In genomic region chr10:50392426-50392825, GRCh38 we compare ENCODE assay signal across 1 cellular context.
TF ChIP-seq lines count a peak whose summit lies in the region.

No MANE protein-coding gene starts in this region.

TF ChIP-seq in HepG2, 621 proteins besides CTCF, POLR2A, EP300 and RAD21 (continued from another document and continues in another):
- TF ChIP-seq, protein P1, sequence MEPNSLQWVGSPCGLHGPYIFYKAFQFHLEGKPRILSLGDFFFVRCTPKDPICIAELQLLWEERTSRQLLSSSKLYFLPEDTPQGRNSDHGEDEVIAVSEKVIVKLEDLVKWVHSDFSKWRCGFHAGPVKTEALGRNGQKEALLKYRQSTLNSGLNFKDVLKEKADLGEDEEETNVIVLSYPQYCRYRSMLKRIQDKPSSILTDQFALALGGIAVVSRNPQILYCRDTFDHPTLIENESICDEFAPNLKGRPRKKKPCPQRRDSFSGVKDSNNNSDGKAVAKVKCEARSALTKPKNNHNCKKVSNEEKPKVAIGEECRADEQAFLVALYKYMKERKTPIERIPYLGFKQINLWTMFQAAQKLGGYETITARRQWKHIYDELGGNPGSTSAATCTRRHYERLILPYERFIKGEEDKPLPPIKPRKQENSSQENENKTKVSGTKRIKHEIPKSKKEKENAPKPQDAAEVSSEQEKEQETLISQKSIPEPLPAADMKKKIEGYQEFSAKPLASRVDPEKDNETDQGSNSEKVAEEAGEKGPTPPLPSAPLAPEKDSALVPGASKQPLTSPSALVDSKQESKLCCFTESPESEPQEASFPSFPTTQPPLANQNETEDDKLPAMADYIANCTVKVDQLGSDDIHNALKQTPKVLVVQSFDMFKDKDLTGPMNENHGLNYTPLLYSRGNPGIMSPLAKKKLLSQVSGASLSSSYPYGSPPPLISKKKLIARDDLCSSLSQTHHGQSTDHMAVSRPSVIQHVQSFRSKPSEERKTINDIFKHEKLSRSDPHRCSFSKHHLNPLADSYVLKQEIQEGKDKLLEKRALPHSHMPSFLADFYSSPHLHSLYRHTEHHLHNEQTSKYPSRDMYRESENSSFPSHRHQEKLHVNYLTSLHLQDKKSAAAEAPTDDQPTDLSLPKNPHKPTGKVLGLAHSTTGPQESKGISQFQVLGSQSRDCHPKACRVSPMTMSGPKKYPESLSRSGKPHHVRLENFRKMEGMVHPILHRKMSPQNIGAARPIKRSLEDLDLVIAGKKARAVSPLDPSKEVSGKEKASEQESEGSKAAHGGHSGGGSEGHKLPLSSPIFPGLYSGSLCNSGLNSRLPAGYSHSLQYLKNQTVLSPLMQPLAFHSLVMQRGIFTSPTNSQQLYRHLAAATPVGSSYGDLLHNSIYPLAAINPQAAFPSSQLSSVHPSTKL (CRISPR knock-in tag; IDR thresholded peaks at IDR 0.05): peak; percentile 90
- TF ChIP-seq ARNT2 (CRISPR knock-in tag; IDR thresholded peaks at IDR 0.05; ENCODE audit: low read depth) (no peak), MTF2 (CRISPR knock-in tag; IDR thresholded peaks at IDR 0.05; ENCODE audit: borderline replicate concordance) (no peak), TEAD3 (CRISPR knock-in tag; optimal IDR thresholded peaks at IDR 0.05; ENCODE audit: borderline replicate concordance) (peak; percentile 95), KLF9 (CRISPR knock-in tag; IDR thresholded peaks at IDR 0.05; ENCODE audit: low read depth) (no peak), ZNF616 (CRISPR knock-in tag; IDR thresholded peaks at IDR 0.05; ENCODE audit: low read depth) (no peak), IKZF5 (CRISPR knock-in tag; IDR thresholded peaks at IDR 0.05) (no peak), NR2F6 (IDR thresholded peaks at IDR 0.05) (no peak), NR2F6 (CRISPR knock-in tag; IDR thresholded peaks at IDR 0.05) (peak; percentile 51), POLR2AphosphoS2 (IDR thresholded peaks at IDR 0.05; ENCODE audit: low read depth, low read length) (no peak), TAF15 (IDR thresholded peaks at IDR 0.05; ENCODE audit: low read depth, low read length, poor library complexity, severe bottlenecking) (no peak), SIX1 (CRISPR knock-in tag; IDR thresholded peaks at IDR 0.05; ENCODE audit: borderline replicate concordance) (peak; percentile 62; the same call in 1 of the 2 replicates), ZNF180 (CRISPR knock-in tag; IDR thresholded peaks at IDR 0.05; ENCODE audit: borderline replicate concordance, low read depth) (no peak), ZNF713 (CRISPR knock-in tag; IDR thresholded peaks at IDR 0.05) (no peak), MED1 (CRISPR knock-in tag; IDR thresholded peaks at IDR 0.05) (peak; percentile 75), MEIS1 (CRISPR knock-in tag; IDR thresholded peaks at IDR 0.05; ENCODE audit: borderline replicate concordance) (no peak), PHF21A (CRISPR knock-in tag; IDR thresholded peaks at IDR 0.05) (no peak), DNMT3B (CRISPR knock-in tag; conservative IDR thresholded peaks at IDR 0.05) (no peak), ZNF709 (CRISPR knock-in tag; IDR thresholded peaks at IDR 0.05) (no peak), EEA1 (CRISPR knock-in tag; IDR thresholded peaks at IDR 0.05; ENCODE audit: borderline replicate concordance) (no peak), ZNF788 (CRISPR knock-in tag; IDR thresholded peaks at IDR 0.05; ENCODE audit: borderline replicate concordance) (no peak), HDAC2 (CRISPR knock-in tag; IDR thresholded peaks at IDR 0.05) (peak; percentile 73), JARID2 (CRISPR knock-in tag; IDR thresholded peaks at IDR 0.05; ENCODE audit: insufficient replicate concordance) (no peak), SMARCC2 (IDR thresholded peaks at IDR 0.05) (no peak), LBX2 (CRISPR knock-in tag; IDR thresholded peaks at IDR 0.05; ENCODE audit: borderline replicate concordance) (no peak), ZNF770 (CRISPR knock-in tag; IDR thresholded peaks at IDR 0.05) (no peak), ZNF543 (CRISPR knock-in tag; IDR thresholded peaks at IDR 0.05) (no peak), SOX5 (CRISPR knock-in tag; IDR thresholded peaks at IDR 0.05; ENCODE audit: borderline replicate concordance) (peak; percentile 85), ETV6 (CRISPR knock-in tag; conservative IDR thresholded peaks at IDR 0.05) (no peak), NFAT5 (CRISPR knock-in tag; IDR thresholded peaks at IDR 0.05) (no peak), ZNF333 (CRISPR knock-in tag; IDR thresholded peaks at IDR 0.05; ENCODE audit: borderline replicate concordance) (no peak), IKZF4 (CRISPR knock-in tag; IDR thresholded peaks at IDR 0.05; ENCODE audit: borderline replicate concordance, low read depth, not compliant biosample characterization) (no peak), NR3C1 (CRISPR knock-in tag; IDR thresholded peaks at IDR 0.05) (no peak), ZEB1 (IDR thresholded peaks at IDR 0.05; ENCODE audit: insufficient replicate concordance, low read depth) (no peak), MZF1 (CRISPR knock-in tag; IDR thresholded peaks at IDR 0.05; ENCODE audit: borderline replicate concordance) (no peak), ZNF225 (CRISPR knock-in tag; IDR thresholded peaks at IDR 0.05) (no peak), SALL1 (CRISPR knock-in tag; IDR thresholded peaks at IDR 0.05) (peak; percentile 93), ZBTB1 (CRISPR knock-in tag; IDR thresholded peaks at IDR 0.05; ENCODE audit: borderline replicate concordance) (no peak), ZNF331 (CRISPR knock-in tag; IDR thresholded peaks at IDR 0.05) (peak; percentile 30; the same call in 1 of the 2 replicates)
- TF ChIP-seq, protein P2, sequence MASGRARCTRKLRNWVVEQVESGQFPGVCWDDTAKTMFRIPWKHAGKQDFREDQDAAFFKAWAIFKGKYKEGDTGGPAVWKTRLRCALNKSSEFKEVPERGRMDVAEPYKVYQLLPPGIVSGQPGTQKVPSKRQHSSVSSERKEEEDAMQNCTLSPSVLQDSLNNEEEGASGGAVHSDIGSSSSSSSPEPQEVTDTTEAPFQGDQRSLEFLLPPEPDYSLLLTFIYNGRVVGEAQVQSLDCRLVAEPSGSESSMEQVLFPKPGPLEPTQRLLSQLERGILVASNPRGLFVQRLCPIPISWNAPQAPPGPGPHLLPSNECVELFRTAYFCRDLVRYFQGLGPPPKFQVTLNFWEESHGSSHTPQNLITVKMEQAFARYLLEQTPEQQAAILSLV (CRISPR knock-in tag; IDR thresholded peaks at IDR 0.05; ENCODE audit: borderline replicate concordance): no peak
- TF ChIP-seq, protein P3, sequence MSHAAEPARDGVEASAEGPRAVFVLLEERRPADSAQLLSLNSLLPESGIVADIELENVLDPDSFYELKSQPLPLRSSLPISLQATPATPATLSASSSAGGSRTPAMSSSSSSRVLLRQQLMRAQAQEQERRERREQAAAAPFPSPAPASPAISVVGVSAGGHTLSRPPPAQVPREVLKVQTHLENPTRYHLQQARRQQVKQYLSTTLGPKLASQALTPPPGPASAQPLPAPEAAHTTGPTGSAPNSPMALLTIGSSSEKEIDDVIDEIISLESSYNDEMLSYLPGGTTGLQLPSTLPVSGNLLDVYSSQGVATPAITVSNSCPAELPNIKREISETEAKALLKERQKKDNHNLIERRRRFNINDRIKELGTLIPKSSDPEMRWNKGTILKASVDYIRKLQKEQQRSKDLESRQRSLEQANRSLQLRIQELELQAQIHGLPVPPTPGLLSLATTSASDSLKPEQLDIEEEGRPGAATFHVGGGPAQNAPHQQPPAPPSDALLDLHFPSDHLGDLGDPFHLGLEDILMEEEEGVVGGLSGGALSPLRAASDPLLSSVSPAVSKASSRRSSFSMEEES (CRISPR knock-in tag; IDR thresholded peaks at IDR 0.05): no peak
- TF ChIP-seq, protein P4, sequence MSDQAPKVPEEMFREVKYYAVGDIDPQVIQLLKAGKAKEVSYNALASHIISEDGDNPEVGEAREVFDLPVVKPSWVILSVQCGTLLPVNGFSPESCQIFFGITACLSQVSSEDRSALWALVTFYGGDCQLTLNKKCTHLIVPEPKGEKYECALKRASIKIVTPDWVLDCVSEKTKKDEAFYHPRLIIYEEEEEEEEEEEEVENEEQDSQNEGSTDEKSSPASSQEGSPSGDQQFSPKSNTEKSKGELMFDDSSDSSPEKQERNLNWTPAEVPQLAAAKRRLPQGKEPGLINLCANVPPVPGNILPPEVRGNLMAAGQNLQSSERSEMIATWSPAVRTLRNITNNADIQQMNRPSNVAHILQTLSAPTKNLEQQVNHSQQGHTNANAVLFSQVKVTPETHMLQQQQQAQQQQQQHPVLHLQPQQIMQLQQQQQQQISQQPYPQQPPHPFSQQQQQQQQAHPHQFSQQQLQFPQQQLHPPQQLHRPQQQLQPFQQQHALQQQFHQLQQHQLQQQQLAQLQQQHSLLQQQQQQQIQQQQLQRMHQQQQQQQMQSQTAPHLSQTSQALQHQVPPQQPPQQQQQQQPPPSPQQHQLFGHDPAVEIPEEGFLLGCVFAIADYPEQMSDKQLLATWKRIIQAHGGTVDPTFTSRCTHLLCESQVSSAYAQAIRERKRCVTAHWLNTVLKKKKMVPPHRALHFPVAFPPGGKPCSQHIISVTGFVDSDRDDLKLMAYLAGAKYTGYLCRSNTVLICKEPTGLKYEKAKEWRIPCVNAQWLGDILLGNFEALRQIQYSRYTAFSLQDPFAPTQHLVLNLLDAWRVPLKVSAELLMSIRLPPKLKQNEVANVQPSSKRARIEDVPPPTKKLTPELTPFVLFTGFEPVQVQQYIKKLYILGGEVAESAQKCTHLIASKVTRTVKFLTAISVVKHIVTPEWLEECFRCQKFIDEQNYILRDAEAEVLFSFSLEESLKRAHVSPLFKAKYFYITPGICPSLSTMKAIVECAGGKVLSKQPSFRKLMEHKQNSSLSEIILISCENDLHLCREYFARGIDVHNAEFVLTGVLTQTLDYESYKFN (CRISPR knock-in tag; conservative IDR thresholded peaks at IDR 0.05): peak; percentile 95
- TF ChIP-seq, protein P5, sequence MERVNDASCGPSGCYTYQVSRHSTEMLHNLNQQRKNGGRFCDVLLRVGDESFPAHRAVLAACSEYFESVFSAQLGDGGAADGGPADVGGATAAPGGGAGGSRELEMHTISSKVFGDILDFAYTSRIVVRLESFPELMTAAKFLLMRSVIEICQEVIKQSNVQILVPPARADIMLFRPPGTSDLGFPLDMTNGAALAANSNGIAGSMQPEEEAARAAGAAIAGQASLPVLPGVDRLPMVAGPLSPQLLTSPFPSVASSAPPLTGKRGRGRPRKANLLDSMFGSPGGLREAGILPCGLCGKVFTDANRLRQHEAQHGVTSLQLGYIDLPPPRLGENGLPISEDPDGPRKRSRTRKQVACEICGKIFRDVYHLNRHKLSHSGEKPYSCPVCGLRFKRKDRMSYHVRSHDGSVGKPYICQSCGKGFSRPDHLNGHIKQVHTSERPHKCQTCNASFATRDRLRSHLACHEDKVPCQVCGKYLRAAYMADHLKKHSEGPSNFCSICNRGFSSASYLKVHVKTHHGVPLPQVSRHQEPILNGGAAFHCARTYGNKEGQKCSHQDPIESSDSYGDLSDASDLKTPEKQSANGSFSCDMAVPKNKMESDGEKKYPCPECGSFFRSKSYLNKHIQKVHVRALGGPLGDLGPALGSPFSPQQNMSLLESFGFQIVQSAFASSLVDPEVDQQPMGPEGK (CRISPR knock-in tag; IDR thresholded peaks at IDR 0.05): no peak
